ENCODE assay signal across 32 cellular contexts in genomic region chrX:42783456-42783855, GRCh38. TPM values are rescaled to one million over a fixed set of nuclear protein-coding genes. Genes with fewer than 3 reads are reported as not detected.
"Had no signal": no experiment of that assay in that cellular context is flagged by ENCODE, and none has a peak within 500 bp of the region (broad histone marks: within the 10 kb centered on the region; RNA-seq: fewer than 3 reads in every experiment).

No MANE protein-coding gene starts in this region.

- H3K27me3 Mint-ChIP-seq: progenitor cell of endocrine pancreas had no signal

- H3K9me3 ChIP-seq: body of pancreas, colonic mucosa, heart left ventricle, neutrophil, sigmoid colon, tibial nerve had no signal

- H3K36me3 Mint-ChIP-seq: activated naive CD4-positive, alpha-beta T cell treated with anti-CD3 and anti-CD28 coated beads, Interleukin-2, amount 50 U/mL, for 72 hours had no signal

- H3K27ac Mint-ChIP-seq: activated naive CD4-positive, alpha-beta T cell treated with anti-CD3 and anti-CD28 coated beads, Interleukin-2, amount 50 U/mL, for 72 hours; activated T-cell treated with anti-CD3 and anti-CD28 coated beads, Interleukin-2, amount 50 U/mL, for 72 hours; progenitor cell of endocrine pancreas; stimulated activated naive B cell treated with anti-CD40 and anti-IgM and Interleukin-4, amounts not matched to agents 10 μg/mL and 1 μg/mL and 100 μg/mL, for 72 hours had no signal

- H3K4me3 Mint-ChIP-seq: activated T-cell treated with anti-CD3 and anti-CD28 coated beads, Interleukin-2, amount 50 U/mL, for 72 hours; naive B cell; nephron progenitor cell; stimulated activated naive B cell treated with anti-CD40 and anti-IgM and Interleukin-4, amounts not matched to agents 10 μg/mL and 1 μg/mL and 100 μg/mL, for 72 hours had no signal

- DNase-seq: activated CD4-positive, alpha-beta T cell treated with anti-CD3 and anti-CD28 coated beads for 4 hours; activated CD4-positive, alpha-beta T cell treated with anti-CD3 and anti-CD28 coated beads, Interleukin-2, amount 50 U/mL, for 4 hours; activated CD4-positive, CD25-positive, alpha-beta regulatory T cell; activated naive CD4-positive, alpha-beta T cell; activated T-cell treated with anti-CD3 and anti-CD28 coated beads for 4 hours; activated T-cell treated with anti-CD3 and anti-CD28 coated beads, Interleukin-2, amount 50 U/mL, for 72 hours; anterior cingulate cortex; body of pancreas; colonic mucosa; dorsolateral prefrontal cortex; effector memory CD4-positive, alpha-beta T cell; heart left ventricle; hypothalamus; left ventricle myocardium superior; naive B cell; nephron progenitor cell; retina; sigmoid colon; stimulated activated CD4-positive, alpha-beta T cell treated with anti-CD3 and anti-CD28 coated beads, Interleukin-15, amount 100 ng/mL, for 24 hours; stimulated activated CD4-positive, alpha-beta T cell treated with anti-CD3 and anti-CD28 coated beads, Interleukin-2, amount 100 ng/mL, for 24 hours; stimulated activated naive B cell treated with anti-CD40 and anti-IgM and Interleukin-4, amounts not matched to agents 10 μg/mL and 1 μg/mL and 100 μg/mL, for 72 hours had no signal

- H3K4me3 ChIP-seq: body of pancreas, colonic mucosa, dorsolateral prefrontal cortex, heart left ventricle, sigmoid colon, tibial nerve had no signal

- H3K27me3 ChIP-seq: body of pancreas, colonic mucosa, neutrophil, sigmoid colon, tibial nerve had no signal

- H3K4me1 ChIP-seq: body of pancreas, colonic mucosa, heart left ventricle, sigmoid colon, tibial nerve had no signal

- ATAC-seq: activated naive CD4-positive, alpha-beta T cell treated with anti-CD3 and anti-CD28 coated beads, Interleukin-2, amount 50 U/mL, for 72 hours; activated T-cell treated with anti-CD3 and anti-CD28 coated beads, Interleukin-2, amount 50 U/mL, for 72 hours; body of pancreas; heart left ventricle; left ventricle myocardium superior; stimulated activated naive B cell treated with anti-CD40 and anti-IgM and Interleukin-4, amounts not matched to agents 10 μg/mL and 1 μg/mL and 100 μg/mL, for 72 hours had no signal

- H3K27ac ChIP-seq: body of pancreas, colonic mucosa, dorsolateral prefrontal cortex, heart left ventricle, neutrophil, sigmoid colon, tibial nerve had no signal

- H3K36me3 ChIP-seq: colonic mucosa, heart left ventricle, neutrophil, sigmoid colon, tibial nerve had no signal

RNA-seq across cellular contexts. Expression of gene PPP1R2C, which starts 5.5 kb away (rescaled TPM):
- total RNA-seq: activated naive CD4-positive, alpha-beta T cell treated with anti-CD3 and anti-CD28 coated beads, Interleukin-2, amount 50 U/mL, for 72 hours; body of pancreas; colonic mucosa; dorsolateral prefrontal cortex; fibroblast of lung; heart left ventricle; left ventricle myocardium superior; lung microvascular endothelial cell; osteocyte; progenitor cell of endocrine pancreas; sigmoid colon; T-helper 1 cell treated with Interleukin-12 subunit alpha and Interleukin-12 subunit beta and Interleukin-4 antibody, amounts not matched to agents 30 ng/mL and 1 ng/mL, for 36 hours; temporal lobe; tibial nerve; ureter had no signal
- polyA plus RNA-seq: esophagus, fibroblast of lung, heart left ventricle, sigmoid colon had no signal
